ENCODE assay signal across 1 cellular context in genomic region chr6:56742122-56742791, GRCh38.
TF ChIP-seq lines count a peak whose summit lies in the region.

No MANE protein-coding gene starts in this region.

TF ChIP-seq in HepG2, 621 proteins besides CTCF, POLR2A, EP300 and RAD21 (continued from another document and continues in another):
- TF ChIP-seq ZNF512 (CRISPR knock-in tag; IDR thresholded peaks at IDR 0.05), result no peak
- no peak for TF ChIP-seq ZNF512B (CRISPR knock-in tag; IDR thresholded peaks at IDR 0.05; ENCODE audit: borderline replicate concordance)
- no peak for TF ChIP-seq ZMAT3 (CRISPR knock-in tag; conservative IDR thresholded peaks at IDR 0.05)
- TF ChIP-seq CENPT (CRISPR knock-in tag; IDR thresholded peaks at IDR 0.05; ENCODE audit: low read depth), result no peak
- TF ChIP-seq, protein P1, sequence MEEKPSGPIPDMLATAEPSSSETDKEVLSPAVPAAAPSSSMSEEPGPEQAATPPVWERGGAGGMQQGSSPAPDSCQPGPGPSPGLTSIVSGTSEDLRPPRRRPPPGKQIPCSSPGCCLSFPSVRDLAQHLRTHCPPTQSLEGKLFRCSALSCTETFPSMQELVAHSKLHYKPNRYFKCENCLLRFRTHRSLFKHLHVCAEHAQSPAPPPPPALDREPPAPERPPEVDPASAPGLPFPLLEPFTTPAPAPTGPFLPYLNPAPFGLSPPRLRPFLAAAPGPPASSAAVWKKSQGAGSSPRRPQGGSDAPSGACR (CRISPR knock-in tag; IDR thresholded peaks at IDR 0.05), result no peak
- no peak for TF ChIP-seq ETV5 (CRISPR knock-in tag; IDR thresholded peaks at IDR 0.05; ENCODE audit: borderline replicate concordance)
- no peak for TF ChIP-seq ZMYM2 (CRISPR knock-in tag; IDR thresholded peaks at IDR 0.05)
- TF ChIP-seq, protein P2, sequence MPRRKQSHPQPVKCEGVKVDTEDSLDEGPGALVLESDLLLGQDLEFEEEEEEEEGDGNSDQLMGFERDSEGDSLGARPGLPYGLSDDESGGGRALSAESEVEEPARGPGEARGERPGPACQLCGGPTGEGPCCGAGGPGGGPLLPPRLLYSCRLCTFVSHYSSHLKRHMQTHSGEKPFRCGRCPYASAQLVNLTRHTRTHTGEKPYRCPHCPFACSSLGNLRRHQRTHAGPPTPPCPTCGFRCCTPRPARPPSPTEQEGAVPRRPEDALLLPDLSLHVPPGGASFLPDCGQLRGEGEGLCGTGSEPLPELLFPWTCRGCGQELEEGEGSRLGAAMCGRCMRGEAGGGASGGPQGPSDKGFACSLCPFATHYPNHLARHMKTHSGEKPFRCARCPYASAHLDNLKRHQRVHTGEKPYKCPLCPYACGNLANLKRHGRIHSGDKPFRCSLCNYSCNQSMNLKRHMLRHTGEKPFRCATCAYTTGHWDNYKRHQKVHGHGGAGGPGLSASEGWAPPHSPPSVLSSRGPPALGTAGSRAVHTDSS (CRISPR knock-in tag; conservative IDR thresholded peaks at IDR 0.05), result no peak
- TF ChIP-seq, protein P3, sequence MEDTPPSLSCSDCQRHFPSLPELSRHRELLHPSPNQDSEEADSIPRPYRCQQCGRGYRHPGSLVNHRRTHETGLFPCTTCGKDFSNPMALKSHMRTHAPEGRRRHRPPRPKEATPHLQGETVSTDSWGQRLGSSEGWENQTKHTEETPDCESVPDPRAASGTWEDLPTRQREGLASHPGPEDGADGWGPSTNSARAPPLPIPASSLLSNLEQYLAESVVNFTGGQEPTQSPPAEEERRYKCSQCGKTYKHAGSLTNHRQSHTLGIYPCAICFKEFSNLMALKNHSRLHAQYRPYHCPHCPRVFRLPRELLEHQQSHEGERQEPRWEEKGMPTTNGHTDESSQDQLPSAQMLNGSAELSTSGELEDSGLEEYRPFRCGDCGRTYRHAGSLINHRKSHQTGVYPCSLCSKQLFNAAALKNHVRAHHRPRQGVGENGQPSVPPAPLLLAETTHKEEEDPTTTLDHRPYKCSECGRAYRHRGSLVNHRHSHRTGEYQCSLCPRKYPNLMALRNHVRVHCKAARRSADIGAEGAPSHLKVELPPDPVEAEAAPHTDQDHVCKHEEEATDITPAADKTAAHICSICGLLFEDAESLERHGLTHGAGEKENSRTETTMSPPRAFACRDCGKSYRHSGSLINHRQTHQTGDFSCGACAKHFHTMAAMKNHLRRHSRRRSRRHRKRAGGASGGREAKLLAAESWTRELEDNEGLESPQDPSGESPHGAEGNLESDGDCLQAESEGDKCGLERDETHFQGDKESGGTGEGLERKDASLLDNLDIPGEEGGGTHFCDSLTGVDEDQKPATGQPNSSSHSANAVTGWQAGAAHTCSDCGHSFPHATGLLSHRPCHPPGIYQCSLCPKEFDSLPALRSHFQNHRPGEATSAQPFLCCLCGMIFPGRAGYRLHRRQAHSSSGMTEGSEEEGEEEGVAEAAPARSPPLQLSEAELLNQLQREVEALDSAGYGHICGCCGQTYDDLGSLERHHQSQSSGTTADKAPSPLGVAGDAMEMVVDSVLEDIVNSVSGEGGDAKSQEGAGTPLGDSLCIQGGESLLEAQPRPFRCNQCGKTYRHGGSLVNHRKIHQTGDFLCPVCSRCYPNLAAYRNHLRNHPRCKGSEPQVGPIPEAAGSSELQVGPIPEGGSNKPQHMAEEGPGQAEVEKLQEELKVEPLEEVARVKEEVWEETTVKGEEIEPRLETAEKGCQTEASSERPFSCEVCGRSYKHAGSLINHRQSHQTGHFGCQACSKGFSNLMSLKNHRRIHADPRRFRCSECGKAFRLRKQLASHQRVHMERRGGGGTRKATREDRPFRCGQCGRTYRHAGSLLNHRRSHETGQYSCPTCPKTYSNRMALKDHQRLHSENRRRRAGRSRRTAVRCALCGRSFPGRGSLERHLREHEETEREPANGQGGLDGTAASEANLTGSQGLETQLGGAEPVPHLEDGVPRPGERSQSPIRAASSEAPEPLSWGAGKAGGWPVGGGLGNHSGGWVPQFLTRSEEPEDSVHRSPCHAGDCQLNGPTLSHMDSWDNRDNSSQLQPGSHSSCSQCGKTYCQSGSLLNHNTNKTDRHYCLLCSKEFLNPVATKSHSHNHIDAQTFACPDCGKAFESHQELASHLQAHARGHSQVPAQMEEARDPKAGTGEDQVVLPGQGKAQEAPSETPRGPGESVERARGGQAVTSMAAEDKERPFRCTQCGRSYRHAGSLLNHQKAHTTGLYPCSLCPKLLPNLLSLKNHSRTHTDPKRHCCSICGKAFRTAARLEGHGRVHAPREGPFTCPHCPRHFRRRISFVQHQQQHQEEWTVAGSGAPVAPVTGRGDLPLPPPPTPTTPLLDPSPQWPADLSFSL (CRISPR knock-in tag; IDR thresholded peaks at IDR 0.05), result no peak
- no peak for TF ChIP-seq TCF12 (IDR thresholded peaks at IDR 0.05)
- TF ChIP-seq TCF12 (CRISPR knock-in tag; IDR thresholded peaks at IDR 0.05), result no peak
- TF ChIP-seq ZNF577 (CRISPR knock-in tag; IDR thresholded peaks at IDR 0.05; ENCODE audit: borderline replicate concordance, low read depth), result no peak
- TF ChIP-seq, protein P4, sequence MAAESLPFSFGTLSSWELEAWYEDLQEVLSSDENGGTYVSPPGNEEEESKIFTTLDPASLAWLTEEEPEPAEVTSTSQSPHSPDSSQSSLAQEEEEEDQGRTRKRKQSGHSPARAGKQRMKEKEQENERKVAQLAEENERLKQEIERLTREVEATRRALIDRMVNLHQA (CRISPR knock-in tag; IDR thresholded peaks at IDR 0.05), result no peak
- no peak for TF ChIP-seq ZSCAN31 (CRISPR knock-in tag; IDR thresholded peaks at IDR 0.05; ENCODE audit: low read depth)
- no peak for TF ChIP-seq ZNF205 (CRISPR knock-in tag; IDR thresholded peaks at IDR 0.05)
- TF ChIP-seq ZNF33B (CRISPR knock-in tag; IDR thresholded peaks at IDR 0.05), result 0 out of 2 replicates have a peak, but pooled peaks have one; percentile 23
- no peak for TF ChIP-seq REL (CRISPR knock-in tag; conservative IDR thresholded peaks at IDR 0.05)
- TF ChIP-seq, protein P5, sequence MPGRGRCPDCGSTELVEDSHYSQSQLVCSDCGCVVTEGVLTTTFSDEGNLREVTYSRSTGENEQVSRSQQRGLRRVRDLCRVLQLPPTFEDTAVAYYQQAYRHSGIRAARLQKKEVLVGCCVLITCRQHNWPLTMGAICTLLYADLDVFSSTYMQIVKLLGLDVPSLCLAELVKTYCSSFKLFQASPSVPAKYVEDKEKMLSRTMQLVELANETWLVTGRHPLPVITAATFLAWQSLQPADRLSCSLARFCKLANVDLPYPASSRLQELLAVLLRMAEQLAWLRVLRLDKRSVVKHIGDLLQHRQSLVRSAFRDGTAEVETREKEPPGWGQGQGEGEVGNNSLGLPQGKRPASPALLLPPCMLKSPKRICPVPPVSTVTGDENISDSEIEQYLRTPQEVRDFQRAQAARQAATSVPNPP (CRISPR knock-in tag; IDR thresholded peaks at IDR 0.05), result no peak
- no peak for TF ChIP-seq MED13 (CRISPR knock-in tag; IDR thresholded peaks at IDR 0.05)
- TF ChIP-seq EEA1 (CRISPR knock-in tag; IDR thresholded peaks at IDR 0.05; ENCODE audit: borderline replicate concordance), result no peak
- TF ChIP-seq, protein P6, sequence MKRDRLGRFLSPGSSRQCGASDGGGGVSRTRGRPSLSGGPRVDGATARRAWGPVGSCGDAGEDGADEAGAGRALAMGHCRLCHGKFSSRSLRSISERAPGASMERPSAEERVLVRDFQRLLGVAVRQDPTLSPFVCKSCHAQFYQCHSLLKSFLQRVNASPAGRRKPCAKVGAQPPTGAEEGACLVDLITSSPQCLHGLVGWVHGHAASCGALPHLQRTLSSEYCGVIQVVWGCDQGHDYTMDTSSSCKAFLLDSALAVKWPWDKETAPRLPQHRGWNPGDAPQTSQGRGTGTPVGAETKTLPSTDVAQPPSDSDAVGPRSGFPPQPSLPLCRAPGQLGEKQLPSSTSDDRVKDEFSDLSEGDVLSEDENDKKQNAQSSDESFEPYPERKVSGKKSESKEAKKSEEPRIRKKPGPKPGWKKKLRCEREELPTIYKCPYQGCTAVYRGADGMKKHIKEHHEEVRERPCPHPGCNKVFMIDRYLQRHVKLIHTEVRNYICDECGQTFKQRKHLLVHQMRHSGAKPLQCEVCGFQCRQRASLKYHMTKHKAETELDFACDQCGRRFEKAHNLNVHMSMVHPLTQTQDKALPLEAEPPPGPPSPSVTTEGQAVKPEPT (CRISPR knock-in tag; IDR thresholded peaks at IDR 0.05; ENCODE audit: low read depth), result no peak
- TF ChIP-seq MAFK (conservative IDR thresholded peaks at IDR 0.05 in 1 of 2, IDR thresholded peaks at IDR 0.05 in 1 of 2; ENCODE audit: low read length in 2 of 2), result peak; percentile 48 to 67
- TF ChIP-seq ZSCAN9 (CRISPR knock-in tag; IDR thresholded peaks at IDR 0.05; ENCODE audit: borderline replicate concordance), result peak; percentile 26; the same call in 1 of the 2 replicates
- TF ChIP-seq PHB2 (IDR thresholded peaks at IDR 0.05; ENCODE audit: partially characterized antibody), result no peak
- TF ChIP-seq ASH2L (IDR thresholded peaks at IDR 0.05; ENCODE audit: insufficient read length, low read depth, low read length), result no peak
- TF ChIP-seq ZFP36 (IDR thresholded peaks at IDR 0.05; ENCODE audit: borderline replicate concordance, low read depth, low read length, partially characterized antibody), result no peak
- no peak for TF ChIP-seq ZNF451 (CRISPR knock-in tag; IDR thresholded peaks at IDR 0.05)
- no peak for TF ChIP-seq MAZ (IDR thresholded peaks at IDR 0.05; ENCODE audit: borderline replicate concordance, low read depth, low read length)
- no peak for TF ChIP-seq MAZ (CRISPR knock-in tag; IDR thresholded peaks at IDR 0.05; ENCODE audit: low read depth)
- no peak for TF ChIP-seq NPAS2 (CRISPR knock-in tag; IDR thresholded peaks at IDR 0.05; ENCODE audit: borderline replicate concordance)
- TF ChIP-seq CHD2 (IDR thresholded peaks at IDR 0.05; ENCODE audit: low read depth, low read length), result no peak
- TF ChIP-seq EHMT2 (IDR thresholded peaks at IDR 0.05; ENCODE audit: borderline replicate concordance, low read depth, low read length), result no peak
- no peak for TF ChIP-seq CBX2 (IDR thresholded peaks at IDR 0.05; ENCODE audit: low read depth, low read length)
- no peak for TF ChIP-seq CBX2 (CRISPR knock-in tag; IDR thresholded peaks at IDR 0.05; ENCODE audit: low read depth)
- TF ChIP-seq BORCS8-MEF2B (CRISPR knock-in tag; IDR thresholded peaks at IDR 0.05), result no peak
- no peak for TF ChIP-seq HNF4A (CRISPR knock-in tag; IDR thresholded peaks at IDR 0.05)
- no peak for TF ChIP-seq FOXP1 (IDR thresholded peaks at IDR 0.05)
- TF ChIP-seq FOXP1 (CRISPR knock-in tag; IDR thresholded peaks at IDR 0.05), result peak; percentile 59
- TF ChIP-seq TFDP2 (CRISPR knock-in tag; IDR thresholded peaks at IDR 0.05), result no peak
- TF ChIP-seq, protein P7, sequence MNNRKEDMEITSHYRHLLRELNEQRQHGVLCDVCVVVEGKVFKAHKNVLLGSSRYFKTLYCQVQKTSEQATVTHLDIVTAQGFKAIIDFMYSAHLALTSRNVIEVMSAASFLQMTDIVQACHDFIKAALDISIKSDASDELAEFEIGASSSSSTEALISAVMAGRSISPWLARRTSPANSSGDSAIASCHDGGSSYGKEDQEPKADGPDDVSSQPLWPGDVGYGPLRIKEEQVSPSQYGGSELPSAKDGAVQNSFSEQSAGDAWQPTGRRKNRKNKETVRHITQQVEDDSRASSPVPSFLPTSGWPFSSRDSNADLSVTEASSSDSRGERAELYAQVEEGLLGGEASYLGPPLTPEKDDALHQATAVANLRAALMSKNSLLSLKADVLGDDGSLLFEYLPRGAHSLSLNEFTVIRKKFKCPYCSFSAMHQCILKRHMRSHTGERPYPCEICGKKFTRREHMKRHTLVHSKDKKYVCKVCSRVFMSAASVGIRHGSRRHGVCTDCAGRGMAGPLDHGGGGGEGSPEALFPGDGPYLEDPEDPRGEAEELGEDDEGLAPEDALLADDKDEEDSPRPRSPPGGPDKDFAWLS (CRISPR knock-in tag; IDR thresholded peaks at IDR 0.05; ENCODE audit: borderline replicate concordance), result no peak
- peak; percentile 51 for TF ChIP-seq MAFF (IDR thresholded peaks at IDR 0.05; ENCODE audit: low read depth, low read length)
- TF ChIP-seq POLR2AphosphoS5 (IDR thresholded peaks at IDR 0.05; ENCODE audit: low read depth, low read length), result peak; percentile 58; the same call in 1 of the 2 replicates
- TF ChIP-seq STAG1 (CRISPR knock-in tag; IDR thresholded peaks at IDR 0.05), result no peak
- no peak for TF ChIP-seq MLLT10 (CRISPR knock-in tag; IDR thresholded peaks at IDR 0.05)
- no peak for TF ChIP-seq SRSF4 (IDR thresholded peaks at IDR 0.05; ENCODE audit: low read depth, low read length, poor library complexity, severe bottlenecking)
- 0 out of 2 replicates have a peak, but pooled peaks have one; percentile 27 for TF ChIP-seq ZMYM4 (CRISPR knock-in tag; IDR thresholded peaks at IDR 0.05)
- TF ChIP-seq ZNF564 (CRISPR knock-in tag; IDR thresholded peaks at IDR 0.05), result no peak
- no peak for TF ChIP-seq MBNL3 (CRISPR knock-in tag; conservative IDR thresholded peaks at IDR 0.05)
